In genomic region chr6:49579649-49580048, GRCh38 we compare ENCODE assay signal across 41 cellular contexts. TPM values are rescaled to one million over a fixed set of nuclear protein-coding genes. Genes with fewer than 3 reads are reported as not detected.
"Had no signal": no experiment of that assay in that cellular context is flagged by ENCODE, and none has a peak within 500 bp of the region (broad histone marks: within the 10 kb centered on the region; RNA-seq: fewer than 3 reads in every experiment).

No MANE protein-coding gene starts in this region.

- H3K27me3 ChIP-seq: adrenal gland, ascending aorta, body of pancreas, brain microvascular endothelial cell, breast epithelium, cardiac muscle cell had no signal

- DNase-seq: activated effector memory CD4-positive, alpha-beta T cell treated with anti-CD3 and anti-CD28 coated beads, Interleukin-2, amount 50 U/mL, for 16 hours; activated effector memory CD4-positive, alpha-beta T cell treated with Interleukin-2 at 50 U/mL for 16 hours; activated gamma-delta T cell; activated gamma-delta T cell treated with Interleukin-2 at 50 U/mL for 16 hours; activated naive CD4-positive, alpha-beta T cell; activated naive CD4-positive, alpha-beta T cell treated with anti-CD3 and anti-CD28 coated beads for 36 hours; activated naive CD4-positive, alpha-beta T cell treated with anti-CD3 and anti-CD28 coated beads, Interleukin-2, amount 10 ng/mL, durations not matched to agents 7 days and 5 days; activated naive CD4-positive, alpha-beta T cell treated with anti-CD3 and anti-CD28 coated beads, Interleukin-2, amount 50 U/mL, for 16 hours; activated naive CD4-positive, alpha-beta T cell treated with Interleukin-2 at 50 U/mL for 16 hours; activated naive CD8-positive, alpha-beta T cell treated with anti-CD3 and anti-CD28 coated beads for 36 hours; activated naive CD8-positive, alpha-beta T cell treated with anti-CD3 and anti-CD28 coated beads, Interleukin-2, amount 10 ng/mL, durations not matched to agents 7 days and 5 days; activated naive CD8-positive, alpha-beta T cell treated with anti-CD3 and anti-CD28 coated beads, Interleukin-2, amount 50 U/mL, for 24 hours; activated T-cell treated with anti-CD3 and anti-CD28 coated beads, Interleukin-2, amount 50 U/mL, for 24 hours; activated T-cell treated with anti-CD3 and anti-CD28 coated beads, Interleukin-2, amount 50 U/mL, for 4 hours; activated T-cell treated with anti-CD3 and anti-CD28 coated beads, Interleukin-2, amount 50 U/mL, for 48 hours; activated T-cell treated with anti-CD3 and anti-CD28 coated beads, Interleukin-2, amount 50 U/mL, for 72 hours; adrenal gland; amniotic stem cell; amygdala; anterior cingulate cortex; aorta; body of pancreas; brain microvascular endothelial cell; caudate nucleus; central memory CD4-positive, alpha-beta T cell; cerebellar nuclear complex had no signal

- H3K27me3 Mint-ChIP-seq: activated naive CD4-positive, alpha-beta T cell treated with anti-CD3 and anti-CD28 coated beads, Interleukin-2, amount 50 U/mL, for 24 hours had no signal

- H3K36me3 ChIP-seq: adrenal gland, ascending aorta, brain microvascular endothelial cell, breast epithelium, cardiac muscle cell had no signal

- H3K27ac Mint-ChIP-seq: activated naive CD4-positive, alpha-beta T cell treated with anti-CD3 and anti-CD28 coated beads for 36 hours; activated naive CD4-positive, alpha-beta T cell treated with anti-CD3 and anti-CD28 coated beads, Interleukin-2, amount 10 ng/mL, durations not matched to agents 7 days and 5 days; activated naive CD4-positive, alpha-beta T cell treated with anti-CD3 and anti-CD28 coated beads, Interleukin-2, amount 50 U/mL, for 24 hours; activated naive CD4-positive, alpha-beta T cell treated with anti-CD3 and anti-CD28 coated beads, Interleukin-2, amount 50 U/mL, for 72 hours; activated naive CD8-positive, alpha-beta T cell; activated naive CD8-positive, alpha-beta T cell treated with anti-CD3 and anti-CD28 coated beads for 36 hours; activated naive CD8-positive, alpha-beta T cell treated with anti-CD3 and anti-CD28 coated beads, Interleukin-2, amount 10 ng/mL, durations not matched to agents 7 days and 5 days; activated naive CD8-positive, alpha-beta T cell treated with anti-CD3 and anti-CD28 coated beads, Interleukin-2, amount 50 U/mL, for 24 hours; activated T-cell treated with anti-CD3 and anti-CD28 coated beads, Interleukin-2, amount 50 U/mL, for 24 hours; activated T-cell treated with anti-CD3 and anti-CD28 coated beads, Interleukin-2, amount 50 U/mL, for 72 hours; activated T-helper 1 cell treated with anti-CD3 and anti-CD28 coated beads, Interleukin-12 subunit alpha, Interleukin-12 subunit beta, Interleukin-2, Interleukin-4 antibody, amounts not matched to agents 30 ng/mL and 10 ng/mL and 1 ng/mL, durations not matched to agents 14 hours and 24 hours and 36 hours; activated T-helper 17 cell treated with anti-CD3 and anti-CD28 coated beads, Interleukin-2, amount 50 U/mL, for 72 hours; activated T-helper 2 cell treated with anti-CD3 and anti-CD28 coated beads, Interferon-gamma antibody, Interleukin-2, Interleukin-4, amounts not matched to agents 10 μg/mL and 5 μg/mL and 100 μg/mL, durations not matched to agents 14 hours and 24 hours and 36 hours; brain had no signal

- H3K4me1 Mint-ChIP-seq: activated naive CD4-positive, alpha-beta T cell treated with anti-CD3 and anti-CD28 coated beads, Interleukin-2, amount 10 ng/mL, durations not matched to agents 7 days and 5 days; activated naive CD4-positive, alpha-beta T cell treated with anti-CD3 and anti-CD28 coated beads, Interleukin-2, amount 50 U/mL, for 24 hours; activated naive CD8-positive, alpha-beta T cell treated with anti-CD3 and anti-CD28 coated beads for 36 hours; activated naive CD8-positive, alpha-beta T cell treated with anti-CD3 and anti-CD28 coated beads, Interleukin-2, amount 10 ng/mL, durations not matched to agents 7 days and 5 days; activated naive CD8-positive, alpha-beta T cell treated with anti-CD3 and anti-CD28 coated beads, Interleukin-2, amount 50 U/mL, for 24 hours; activated T-helper 17 cell treated with anti-CD3 and anti-CD28 coated beads, Interleukin-2, amount 50 U/mL, for 72 hours; brain; central memory CD8-positive, alpha-beta T cell had no signal

- H3K27ac ChIP-seq: adrenal gland, ascending aorta, body of pancreas, brain microvascular endothelial cell, breast epithelium, cardiac muscle cell had no signal

- ATAC-seq: activated naive CD4-positive, alpha-beta T cell treated with anti-CD3 and anti-CD28 coated beads, Interleukin-2, amount 50 U/mL, for 72 hours; activated naive CD8-positive, alpha-beta T cell treated with anti-CD3 and anti-CD28 coated beads, Interleukin-2, amount 50 U/mL, for 24 hours; activated T-cell treated with anti-CD3 and anti-CD28 coated beads, Interleukin-2, amount 50 U/mL, for 4 hours; activated T-cell treated with anti-CD3 and anti-CD28 coated beads, Interleukin-2, amount 50 U/mL, for 72 hours; activated T-helper 17 cell treated with anti-CD3 and anti-CD28 coated beads, Interleukin-2, amount 50 U/mL, for 72 hours; body of pancreas had no signal

- H3K4me3 Mint-ChIP-seq: activated naive CD4-positive, alpha-beta T cell treated with anti-CD3 and anti-CD28 coated beads for 36 hours; activated naive CD4-positive, alpha-beta T cell treated with anti-CD3 and anti-CD28 coated beads, Interleukin-2, amount 10 ng/mL, durations not matched to agents 7 days and 5 days; activated naive CD4-positive, alpha-beta T cell treated with anti-CD3 and anti-CD28 coated beads, Interleukin-2, amount 50 U/mL, for 24 hours; activated naive CD8-positive, alpha-beta T cell; activated naive CD8-positive, alpha-beta T cell treated with anti-CD3 and anti-CD28 coated beads for 36 hours; activated naive CD8-positive, alpha-beta T cell treated with anti-CD3 and anti-CD28 coated beads, Interleukin-2, amount 10 ng/mL, durations not matched to agents 7 days and 5 days; activated naive CD8-positive, alpha-beta T cell treated with anti-CD3 and anti-CD28 coated beads, Interleukin-2, amount 50 U/mL, for 24 hours; activated T-cell treated with anti-CD3 and anti-CD28 coated beads, Interleukin-2, amount 50 U/mL, for 24 hours; activated T-cell treated with anti-CD3 and anti-CD28 coated beads, Interleukin-2, amount 50 U/mL, for 4 hours; activated T-cell treated with anti-CD3 and anti-CD28 coated beads, Interleukin-2, amount 50 U/mL, for 72 hours; activated T-helper 1 cell treated with anti-CD3 and anti-CD28 coated beads, Interleukin-12 subunit alpha, Interleukin-12 subunit beta, Interleukin-2, Interleukin-4 antibody, amounts not matched to agents 30 ng/mL and 10 ng/mL and 1 ng/mL, durations not matched to agents 14 hours and 24 hours and 36 hours; activated T-helper 17 cell treated with anti-CD3 and anti-CD28 coated beads, Interleukin-2, amount 50 U/mL, for 72 hours; brain; central memory CD8-positive, alpha-beta T cell had no signal

- H3K36me3 Mint-ChIP-seq: activated naive CD4-positive, alpha-beta T cell treated with anti-CD3 and anti-CD28 coated beads, Interleukin-2, amount 10 ng/mL, durations not matched to agents 7 days and 5 days; activated naive CD4-positive, alpha-beta T cell treated with anti-CD3 and anti-CD28 coated beads, Interleukin-2, amount 50 U/mL, for 24 hours; activated naive CD4-positive, alpha-beta T cell treated with anti-CD3 and anti-CD28 coated beads, Interleukin-2, amount 50 U/mL, for 72 hours; activated naive CD8-positive, alpha-beta T cell; activated naive CD8-positive, alpha-beta T cell treated with anti-CD3 and anti-CD28 coated beads for 36 hours; activated naive CD8-positive, alpha-beta T cell treated with anti-CD3 and anti-CD28 coated beads, Interleukin-2, amount 10 ng/mL, durations not matched to agents 7 days and 5 days; brain had no signal

- H3K9me3 Mint-ChIP-seq: activated naive CD4-positive, alpha-beta T cell treated with anti-CD3 and anti-CD28 coated beads, Interleukin-2, amount 10 ng/mL, durations not matched to agents 7 days and 5 days; activated naive CD4-positive, alpha-beta T cell treated with anti-CD3 and anti-CD28 coated beads, Interleukin-2, amount 50 U/mL, for 24 hours; activated naive CD8-positive, alpha-beta T cell treated with anti-CD3 and anti-CD28 coated beads, Interleukin-2, amount 10 ng/mL, durations not matched to agents 7 days and 5 days; activated T-helper 17 cell treated with anti-CD3 and anti-CD28 coated beads, Interleukin-2, amount 50 U/mL, for 72 hours; activated T-helper 2 cell treated with anti-CD3 and anti-CD28 coated beads, Interferon-gamma antibody, Interleukin-2, Interleukin-4, amounts not matched to agents 10 μg/mL and 5 μg/mL and 100 μg/mL, durations not matched to agents 14 hours and 24 hours and 36 hours; brain; central memory CD8-positive, alpha-beta T cell had no signal

- H3K9me3 ChIP-seq: adrenal gland, ascending aorta, body of pancreas, breast epithelium had no signal

- FAIRE-seq: astrocyte, bronchial epithelial cell had no signal

- H3K4me3 ChIP-seq: adrenal gland, ascending aorta, body of pancreas, breast epithelium, cardiac muscle cell had no signal

- H3K4me1 ChIP-seq: adrenal gland, ascending aorta, body of pancreas, breast epithelium had no signal

RNA-seq across cellular contexts. Expression of gene C6orf141, which starts 29.2 kb away (rescaled TPM):
- total RNA-seq: activated T-helper 1 cell treated with anti-CD3 and anti-CD28 coated beads, Interleukin-12 subunit alpha, Interleukin-12 subunit beta, Interleukin-2, Interleukin-4 antibody, amounts not matched to agents 30 ng/mL and 10 ng/mL and 1 ng/mL, durations not matched to agents 14 hours and 24 hours and 36 hours; activated T-helper 17 cell treated with anti-CD3 and anti-CD28 coated beads, Interleukin-2, amount 50 U/mL, for 72 hours; activated T-helper 2 cell treated with anti-CD3 and anti-CD28 coated beads, Interferon-gamma antibody, Interleukin-2, Interleukin-4, amounts not matched to agents 10 μg/mL and 5 μg/mL and 100 μg/mL, durations not matched to agents 14 hours and 24 hours and 36 hours; ascending aorta; chondrocyte had no signal
- polyA plus RNA-seq: aorta had no signal

RNA-seq across cellular contexts. Expression of gene RHAG, which starts 57.0 kb away (rescaled TPM):
- total RNA-seq: activated naive CD4-positive, alpha-beta T cell treated with anti-CD3 and anti-CD28 coated beads for 36 hours; activated naive CD4-positive, alpha-beta T cell treated with anti-CD3 and anti-CD28 coated beads, Interleukin-2, amount 50 U/mL, for 72 hours; activated naive CD8-positive, alpha-beta T cell treated with anti-CD3 and anti-CD28 coated beads for 36 hours; activated naive CD8-positive, alpha-beta T cell treated with anti-CD3 and anti-CD28 coated beads, Interleukin-2, amount 10 ng/mL, durations not matched to agents 7 days and 5 days; activated T-cell treated with anti-CD3 and anti-CD28 coated beads, Interleukin-2, amount 50 U/mL, for 72 hours; activated T-helper 1 cell treated with anti-CD3 and anti-CD28 coated beads, Interleukin-12 subunit alpha, Interleukin-12 subunit beta, Interleukin-2, Interleukin-4 antibody, amounts not matched to agents 30 ng/mL and 10 ng/mL and 1 ng/mL, durations not matched to agents 14 hours and 24 hours and 36 hours; activated T-helper 17 cell treated with anti-CD3 and anti-CD28 coated beads, Interleukin-2, amount 50 U/mL, for 72 hours; activated T-helper 2 cell treated with anti-CD3 and anti-CD28 coated beads, Interferon-gamma antibody, Interleukin-2, Interleukin-4, amounts not matched to agents 10 μg/mL and 5 μg/mL and 100 μg/mL, durations not matched to agents 14 hours and 24 hours and 36 hours; aorta; ascending aorta; astrocyte; body of pancreas; breast epithelium; bronchial epithelial cell; cardiac muscle cell; cardiac septum; chondrocyte had no signal
- polyA plus RNA-seq: aorta, cardiac muscle cell had no signal
